Comparison of ENCODE assay signal across 1 cellular context in genomic region chr20:43726811-43727338, GRCh38.
TF ChIP-seq lines count a peak whose summit lies in the region.

Gene GTSF1L, minus strand, starts transcription at chr20:43727002. Its CDS starts 308 bp downstream, at chr20:43726694.

TF ChIP-seq in liver, 16 proteins besides CTCF, POLR2A, EP300 and RAD21 (continued from another document):
- TF ChIP-seq REST (IDR thresholded peaks at IDR 0.05) (no peak), FOXA1 (IDR thresholded peaks at IDR 0.05) (no peak)
